In genomic region chr11:36264601-36265344, GRCh38 we compare ENCODE assay signal across 31 cellular contexts.
"Had no signal": no experiment of that assay in that cellular context is flagged by ENCODE, and none has a peak within 500 bp of the region (broad histone marks: within the 10 kb centered on the region; RNA-seq: fewer than 3 reads in every experiment).

No MANE protein-coding gene starts in this region.

- H2AFZ ChIP-seq: hepatocyte had no signal

- H3K4me1 Mint-ChIP-seq: activated CD4-positive, alpha-beta T cell treated with anti-CD3 and anti-CD28 coated beads, Interleukin-2, amount 10 ng/mL, durations not matched to agents 7 days and 5 days; activated CD8-positive, alpha-beta memory T cell treated with anti-CD3 and anti-CD28 coated beads, Interleukin-2, amount 10 ng/mL, durations not matched to agents 7 days and 5 days; central memory CD8-positive, alpha-beta T cell; stimulated activated effector memory CD8-positive, alpha-beta T cell treated with anti-CD3 and anti-CD28 coated beads, Interleukin-12 subunit alpha, Interleukin-12 subunit beta, amount 100 ng/mL, for 72 hours had no signal

- H3K27ac ChIP-seq: gastrocnemius medialis, hepatocyte, left ventricle myocardium inferior, ovary, right lobe of liver, skin epidermis, upper lobe of left lung, vagina had no signal

- H3K27me3 Mint-ChIP-seq: activated CD4-positive, alpha-beta T cell treated with anti-CD3 and anti-CD28 coated beads, Interleukin-2, amount 10 ng/mL, durations not matched to agents 7 days and 5 days had no signal

- H3K27me3 ChIP-seq: gastrocnemius medialis, ovary, right lobe of liver, upper lobe of left lung, vagina had no signal

- H3K4me2 ChIP-seq: hepatocyte had no signal

- H3K36me3 Mint-ChIP-seq: activated CD8-positive, alpha-beta memory T cell treated with anti-CD3 and anti-CD28 coated beads, Interleukin-2, amount 10 ng/mL, durations not matched to agents 7 days and 5 days; activated naive CD8-positive, alpha-beta T cell; natural killer cell treated with Interleukin-12 subunit alpha and Interleukin-12 subunit beta and Interleukin-15 and Interleukin-18, amount 100 ng/mL, for 72 hours; stimulated activated effector memory CD8-positive, alpha-beta T cell treated with anti-CD3 and anti-CD28 coated beads, Interleukin-12 subunit alpha, Interleukin-12 subunit beta, amount 100 ng/mL, for 72 hours had no signal

- H3K4me3 ChIP-seq: gastrocnemius medialis, hepatocyte, left ventricle myocardium inferior, lung, mucosa of descending colon, ovary, right lobe of liver, skin epidermis, upper lobe of left lung, vagina had no signal

- H3K36me3 ChIP-seq: gastrocnemius medialis, left ventricle myocardium inferior, ovary, right lobe of liver, upper lobe of left lung, vagina had no signal

- H3K4me1 ChIP-seq: gastrocnemius medialis, left ventricle myocardium inferior, vagina had no signal

- DNase-seq: activated CD4-positive, alpha-beta memory T cell treated with anti-CD3 and anti-CD28 coated beads, Interleukin-2, amount 10 ng/mL, durations not matched to agents 7 days and 5 days; activated CD4-positive, alpha-beta T cell treated with anti-CD3 and anti-CD28 coated beads for 1 hour; activated CD4-positive, alpha-beta T cell treated with anti-CD3 and anti-CD28 coated beads, Interleukin-2, amount 10 ng/mL, durations not matched to agents 7 days and 5 days; activated CD8-positive, alpha-beta memory T cell treated with anti-CD3 and anti-CD28 coated beads, Interleukin-2, amount 10 ng/mL, durations not matched to agents 7 days and 5 days; activated effector memory CD4-positive, alpha-beta T cell treated with Interleukin-2 at 50 U/mL for 16 hours; activated naive CD4-positive, alpha-beta T cell treated with Interleukin-2 at 50 U/mL for 16 hours; anterior cingulate cortex; dermis blood vessel endothelial cell; effector CD8-positive, alpha-beta T cell; gastrocnemius medialis; islet precursor cell; left ventricle myocardium inferior; mesendoderm; mucosa of descending colon; ovary; right lobe of liver; stimulated activated CD4-positive, alpha-beta T cell treated with anti-CD3 and anti-CD28 coated beads, Interleukin-12 subunit alpha, Interleukin-12 subunit beta, amount 100 ng/mL, for 4 hours; stimulated activated CD4-positive, alpha-beta T cell treated with anti-CD3 and anti-CD28 coated beads, Interleukin-4, amount 100 ng/mL, for 24 hours; substantia nigra; T-helper 2 cell; upper lobe of left lung had no signal

- H3K9me3 Mint-ChIP-seq: activated CD4-positive, alpha-beta memory T cell treated with anti-CD3 and anti-CD28 coated beads, Interleukin-2, amount 10 ng/mL, durations not matched to agents 7 days and 5 days; activated CD4-positive, alpha-beta T cell treated with anti-CD3 and anti-CD28 coated beads, Interleukin-2, amount 10 ng/mL, durations not matched to agents 7 days and 5 days; central memory CD8-positive, alpha-beta T cell; natural killer cell treated with Interleukin-12 subunit alpha and Interleukin-12 subunit beta and Interleukin-15 and Interleukin-18, amount 100 ng/mL, for 72 hours; stimulated activated effector memory CD8-positive, alpha-beta T cell treated with anti-CD3 and anti-CD28 coated beads, Interleukin-12 subunit alpha, Interleukin-12 subunit beta, amount 100 ng/mL, for 72 hours; stimulated activated naive CD8-positive, alpha-beta T cell treated with anti-CD3 and anti-CD28 coated beads, Interleukin-15, Interleukin-2, amounts not matched to agents 100 ng/mL and 50 ng/mL, for 24 hours had no signal

- H3K4me3 Mint-ChIP-seq: activated CD4-positive, alpha-beta memory T cell treated with anti-CD3 and anti-CD28 coated beads, Interleukin-2, amount 10 ng/mL, durations not matched to agents 7 days and 5 days; activated CD4-positive, alpha-beta T cell treated with anti-CD3 and anti-CD28 coated beads, Interleukin-2, amount 10 ng/mL, durations not matched to agents 7 days and 5 days; activated CD8-positive, alpha-beta memory T cell treated with anti-CD3 and anti-CD28 coated beads, Interleukin-2, amount 10 ng/mL, durations not matched to agents 7 days and 5 days; activated naive CD8-positive, alpha-beta T cell; central memory CD8-positive, alpha-beta T cell; natural killer cell treated with Interleukin-12 subunit alpha and Interleukin-12 subunit beta and Interleukin-15 and Interleukin-18, amount 100 ng/mL, for 72 hours; stimulated activated effector memory CD8-positive, alpha-beta T cell treated with anti-CD3 and anti-CD28 coated beads, Interleukin-12 subunit alpha, Interleukin-12 subunit beta, amount 100 ng/mL, for 72 hours; stimulated activated naive CD8-positive, alpha-beta T cell treated with anti-CD3 and anti-CD28 coated beads, Interleukin-15, Interleukin-2, amounts not matched to agents 100 ng/mL and 50 ng/mL, for 24 hours had no signal

- H3K9me3 ChIP-seq: gastrocnemius medialis, left ventricle myocardium inferior, mucosa of descending colon, ovary, right lobe of liver, upper lobe of left lung, vagina had no signal

- H3K79me2 ChIP-seq: hepatocyte had no signal

- H3K27ac Mint-ChIP-seq: activated CD4-positive, alpha-beta memory T cell treated with anti-CD3 and anti-CD28 coated beads, Interleukin-2, amount 10 ng/mL, durations not matched to agents 7 days and 5 days; activated CD4-positive, alpha-beta T cell treated with anti-CD3 and anti-CD28 coated beads, Interleukin-2, amount 10 ng/mL, durations not matched to agents 7 days and 5 days; activated CD8-positive, alpha-beta memory T cell treated with anti-CD3 and anti-CD28 coated beads, Interleukin-2, amount 10 ng/mL, durations not matched to agents 7 days and 5 days; activated naive CD8-positive, alpha-beta T cell; natural killer cell treated with Interleukin-12 subunit alpha and Interleukin-12 subunit beta and Interleukin-15 and Interleukin-18, amount 100 ng/mL, for 72 hours; progenitor cell of endocrine pancreas; stimulated activated effector memory CD8-positive, alpha-beta T cell treated with anti-CD3 and anti-CD28 coated beads, Interleukin-12 subunit alpha, Interleukin-12 subunit beta, amount 100 ng/mL, for 72 hours; stimulated activated naive CD8-positive, alpha-beta T cell treated with anti-CD3 and anti-CD28 coated beads, Interleukin-15, Interleukin-2, amounts not matched to agents 100 ng/mL and 50 ng/mL, for 24 hours had no signal
